15 cellular contexts compared by ENCODE assay signal in genomic region chr22:23824476-23825245, GRCh38. TPM values are rescaled to one million over a fixed set of nuclear protein-coding genes. Genes with fewer than 3 reads are reported as not detected.
DNase-seq lines count a peak whose midpoint lies in the region; ATAC-seq and TF ChIP-seq lines count a peak whose summit lies in the region.
"Had no signal": no experiment of that assay in that cellular context is flagged by ENCODE, and none has a peak within 500 bp of the region (broad histone marks: within the 10 kb centered on the region; RNA-seq: fewer than 3 reads in every experiment).

No MANE protein-coding gene starts in this region.

- peaks cover 26% of the 10 kb centered on the region for H3K4me1 Mint-ChIP-seq in stimulated activated effector memory CD8-positive, alpha-beta T cell treated with anti-CD3 and anti-CD28 coated beads, Interleukin-12 subunit alpha, Interleukin-12 subunit beta, amount 100 ng/mL, for 72 hours

- H3K27ac ChIP-seq in heart left ventricle = peak overlapping the region in 9 of 12 donors; percentile 55 to 97 (median 77)

- H3K27ac Mint-ChIP-seq in stimulated activated effector memory CD8-positive, alpha-beta T cell treated with anti-CD3 and anti-CD28 coated beads, Interleukin-12 subunit alpha, Interleukin-12 subunit beta, amount 100 ng/mL, for 72 hours = peak overlapping the region; percentile 91

- peaks cover 78% of the 10 kb centered on the region for H3K36me3 Mint-ChIP-seq in stimulated activated effector memory CD8-positive, alpha-beta T cell treated with anti-CD3 and anti-CD28 coated beads, Interleukin-12 subunit alpha, Interleukin-12 subunit beta, amount 100 ng/mL, for 72 hours

- no peak overlapping the region for H3K4me3 Mint-ChIP-seq in stimulated activated effector memory CD8-positive, alpha-beta T cell treated with anti-CD3 and anti-CD28 coated beads, Interleukin-12 subunit alpha, Interleukin-12 subunit beta, amount 100 ng/mL, for 72 hours
- H3K4me3 Mint-ChIP-seq: activated naive CD8-positive, alpha-beta T cell treated with anti-CD3 and anti-CD28 coated beads for 36 hours; central memory CD8-positive, alpha-beta T cell; memory B cell had no signal

- intact Hi-C loops in heart left ventricle (cut with DNase I) = no loop called here

- H3K9me3 ChIP-seq in heart left ventricle = no peaks in the 10 kb centered on the region

- H3K9me3 Mint-ChIP-seq in stimulated activated effector memory CD8-positive, alpha-beta T cell treated with anti-CD3 and anti-CD28 coated beads, Interleukin-12 subunit alpha, Interleukin-12 subunit beta, amount 100 ng/mL, for 72 hours = no peaks in the 10 kb centered on the region
- H3K9me3 Mint-ChIP-seq: activated naive CD8-positive, alpha-beta T cell treated with anti-CD3 and anti-CD28 coated beads for 36 hours; central memory CD8-positive, alpha-beta T cell; memory B cell had no signal

- DNase-seq in activated effector memory CD4-positive, alpha-beta T cell treated with anti-CD3 and anti-CD28 coated beads, Interleukin-2, amount 50 U/mL, for 16 hours = peak; percentile 46
- DNase-seq in activated effector memory CD4-positive, alpha-beta T cell treated with Interleukin-2 at 50 U/mL for 16 hours = no peak
- DNase-seq in heart left ventricle = peak in 1 of 5 donors; percentile 32
- no peak for DNase-seq in stimulated activated effector memory CD8-positive, alpha-beta T cell treated with anti-CD3 and anti-CD28 coated beads, Interleukin-12 subunit alpha, Interleukin-12 subunit beta, amount 100 ng/mL, for 72 hours (ENCODE audit: low spot score in 2 of 2)
- no peak for DNase-seq in activated CD4-positive, alpha-beta T cell treated with anti-CD3 and anti-CD28 coated beads for 48 hours
- DNase-seq: ACHN; activated naive CD8-positive, alpha-beta T cell treated with anti-CD3 and anti-CD28 coated beads for 36 hours; foreskin melanocyte; NCI-H2171 treated with DMSO at 0.1 percent for 48 hours; occipital lobe; small intestine; substantia nigra had no signal

- TF ChIP-seq CTCF in heart left ventricle (IDR thresholded peaks at IDR 0.05) = no peak

- no peaks in the 10 kb centered on the region for H3K27me3 ChIP-seq in heart left ventricle

- WGBS in heart left ventricle, 4 donors = 77 to 86% (median 80%) methylated on average over 12 to 13 of the region's 13 CpGs

- ATAC-seq in heart left ventricle (no peak), HG03139 (IDR thresholded peaks at IDR 0.05; ENCODE audit: unreplicated experiment) (no peak)
- ATAC-seq in stimulated activated effector memory CD8-positive, alpha-beta T cell treated with anti-CD3 and anti-CD28 coated beads, Interleukin-12 subunit alpha, Interleukin-12 subunit beta, amount 100 ng/mL, for 72 hours = no peak

- H3K4me3 ChIP-seq in heart left ventricle = no peak overlapping the region

- peaks cover 0 to 96% (median 81%) of the 10 kb centered on the region in 9 donors for H3K36me3 ChIP-seq in heart left ventricle

- H3K4me1 ChIP-seq in heart left ventricle = peaks cover 7 to 87% (median 47%) of the 10 kb centered on the region in 12 donors

- TF ChIP-seq POLR2A in heart left ventricle (IDR thresholded peaks at IDR 0.05) = no peak

RNA-seq across cellular contexts. Expression of gene DERL3, which starts 14.1 kb away (rescaled TPM):
- total RNA-seq in heart left ventricle = 1 to 10 TPM in 7 of 9 donors, under 1 TPM in 2; 0.24 to 2.8 (median 1.7) TPM
- polyA plus RNA-seq in heart left ventricle = 10 to 100 TPM in 1 of 2 donors, 1 to 10 TPM in 1; 1.4 to 12.7 TPM

RNA-seq across cellular contexts. Expression of gene SLC2A11, which starts 33.0 kb away (rescaled TPM):
- 10 to 100 TPM; 13.0 to 31.2 (median 18.7) TPM for total RNA-seq in heart left ventricle
- polyA plus RNA-seq in heart left ventricle = 10 to 100 TPM in 1 of 2 donors, 1 to 10 TPM in 1; 8.7 to 30.4 TPM

RNA-seq across cellular contexts. Expression of gene SMARCB1, which starts 37.9 kb away (rescaled TPM):
- 10 to 100 TPM; 32.8 to 54.2 (median 45.6) TPM for total RNA-seq in heart left ventricle
- polyA plus RNA-seq in heart left ventricle = 10 to 100 TPM; 30.2 to 75.3 TPM

RNA-seq across cellular contexts. Expression of gene MMP11, which starts 52.0 kb away (rescaled TPM):
- total RNA-seq in heart left ventricle = 10 to 100 TPM in 5 of 9 donors, 1 to 10 TPM in 4; 5.2 to 17.0 (median 10.4) TPM
- polyA plus RNA-seq in heart left ventricle = 10 to 100 TPM in 1 of 2 donors, 1 to 10 TPM in 1; 6.2 to 10.5 TPM

RNA-seq across cellular contexts. Expression of gene CHCHD10, which starts 56.9 kb away (rescaled TPM):
- total RNA-seq in heart left ventricle = 1,000 to 10,000 TPM in 3 of 9 donors, 100 to 1,000 TPM in 6; 374 to 1,458 (median 944) TPM
- 1,000 to 10,000 TPM in 1 of 2 donors, 100 to 1,000 TPM in 1; 393 to 2,069 TPM for polyA plus RNA-seq in heart left ventricle
